Comparison of ENCODE assay signal across 10 cellular contexts in the genomic region with DNA sequence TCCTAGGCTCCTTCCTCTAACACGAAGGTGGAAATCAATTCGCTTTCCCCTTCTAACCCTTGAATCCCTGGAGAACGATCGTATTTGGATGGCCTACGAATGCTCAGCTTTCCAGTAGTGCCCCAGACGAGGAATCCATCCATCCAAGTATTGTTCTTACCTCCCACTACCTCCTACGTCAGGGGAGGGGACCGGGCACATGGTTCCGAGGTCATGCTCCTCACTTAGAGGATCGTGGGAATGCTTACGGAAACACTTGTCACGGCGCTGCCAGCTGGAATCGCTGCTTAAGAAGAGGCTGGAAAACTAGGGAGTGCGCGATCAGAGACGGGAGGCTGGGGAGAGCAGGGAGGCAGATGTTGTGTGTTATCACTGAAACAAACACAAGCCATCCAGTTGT. TPM values are rescaled to one million over a fixed set of nuclear protein-coding genes. Genes with fewer than 3 reads are reported as not detected.
DNase-seq lines count a peak whose midpoint lies in the region; ATAC-seq and TF ChIP-seq lines count a peak whose summit lies in the region.
"Had no signal": no experiment of that assay in that cellular context is flagged by ENCODE, and none has a peak within 500 bp of the region (broad histone marks: within the 10 kb centered on the region; RNA-seq: fewer than 3 reads in every experiment).

No MANE protein-coding gene starts in this region.

- H3K9ac ChIP-seq in rectal smooth muscle tissue (ENCODE audit: low read length), result no peak overlapping the region

- no peak for DNase-seq in CD4-positive, alpha-beta memory T cell
- peak in 2 of 4 donors; percentile 38 to 42 for DNase-seq in body of pancreas
- DNase-seq in right atrium auricular region (ENCODE audit: low spot score), result peak; percentile 92
- no peak for DNase-seq in foreskin melanocyte
- DNase-seq in GM10266 (ENCODE audit: extremely low spot score), result no peak
- DNase-seq: DMS79, NCI-H1694 treated with DMSO at 0.1 percent for 48 hours had no signal

- no peaks in the 10 kb centered on the region for H3K27me3 Mint-ChIP-seq in CD4-positive, alpha-beta memory T cell

- WGBS in body of pancreas, 2 donors, result 79 to 85% methylated on average over 17 of the region's 17 CpGs

- peaks cover 75 to 99% (median 87%) of the 10 kb centered on the region in 4 donors for H3K4me1 Mint-ChIP-seq in CD4-positive, alpha-beta memory T cell

- peaks cover 93% of the 10 kb centered on the region for H3K4me1 ChIP-seq in CD4-positive, alpha-beta memory T cell (ENCODE audit: insufficient read depth, low read length)
- peaks cover 58% of the 10 kb centered on the region for H3K4me1 ChIP-seq in body of pancreas
- peaks cover 0 to 99% of the 10 kb centered on the region in 2 donors for H3K4me1 ChIP-seq in right atrium auricular region
- H3K4me1 ChIP-seq in rectal smooth muscle tissue (ENCODE audit: control insufficient read depth, insufficient read depth, low read length), result peaks cover 94% of the 10 kb centered on the region

- intact Hi-C loops in CD4-positive, alpha-beta memory T cell (cut with micrococcal nuclease), result loop anchor here (5.0 kb wide), 2 partner anchors 49 to 214 kb away; a partner anchor contains a TSS
- intact Hi-C loops in body of pancreas (cut with DNase I), result no loop called here

- TF ChIP-seq CTCF in body of pancreas (IDR thresholded peaks at IDR 0.05) (no peak), right atrium auricular region (IDR thresholded peaks at IDR 0.05) (no peak), GM10266 (IDR thresholded peaks at IDR 0.05; ENCODE audit: control insufficient read depth, insufficient read depth, low read depth, missing control alignments) (no peak)

- no peaks in the 10 kb centered on the region for H3K36me3 ChIP-seq in CD4-positive, alpha-beta memory T cell (ENCODE audit: insufficient read depth, low read length)
- H3K36me3 ChIP-seq in body of pancreas (replicated peaks in 1 of 2; ENCODE audit: insufficient read depth in 1 of 2, low read depth in 2 of 2), result no peaks in the 10 kb centered on the region
- H3K36me3 ChIP-seq in right atrium auricular region, result no peaks in the 10 kb centered on the region
- H3K36me3 ChIP-seq in rectal smooth muscle tissue (ENCODE audit: control insufficient read depth, insufficient read depth, low read length), result peaks cover 3% of the 10 kb centered on the region

- TF ChIP-seq POLR2A in body of pancreas (IDR thresholded peaks at IDR 0.05), result no peak

- no peaks in the 10 kb centered on the region for H3K27me3 ChIP-seq in CD4-positive, alpha-beta memory T cell (ENCODE audit: insufficient read depth, low read length)
- no peaks in the 10 kb centered on the region for H3K27me3 ChIP-seq in body of pancreas
- H3K27me3 ChIP-seq in right atrium auricular region, result no peaks in the 10 kb centered on the region
- no peaks in the 10 kb centered on the region for H3K27me3 ChIP-seq in rectal smooth muscle tissue (ENCODE audit: control insufficient read depth, insufficient read depth, low read length)

- ATAC-seq in body of pancreas (peak; percentile 31), GM19324 (IDR thresholded peaks at IDR 0.05; ENCODE audit: low FRiP score, unreplicated experiment) (no peak), HG03196 (IDR thresholded peaks at IDR 0.05; ENCODE audit: unreplicated experiment) (no peak)

- H3K4me3 Mint-ChIP-seq in CD4-positive, alpha-beta memory T cell, result peak overlapping the region in 3 of 8 donors; percentile 4 to 33 (median 21)

- CTCF ChIA-PET in CD4-positive, alpha-beta memory T cell (lab: Charles Lee; ENCODE audit: partially characterized antibody), result interaction anchor here (1.0 to 11.3 kb wide), 8 partner anchors 10 to 214 kb away, joined by 3 to 99 read pairs (median 5); no protein-coding TSS in a partner anchor

- POLR2A ChIA-PET in CD4-positive, alpha-beta memory T cell (lab: Charles Lee; ENCODE audit: partially characterized antibody), result interaction anchor here (0.7 to 1.8 kb wide), 7 partner anchors 10 to 64 kb away, joined by 3 to 7 read pairs (median 4); no protein-coding TSS in a partner anchor

- H3K9me3 ChIP-seq in CD4-positive, alpha-beta memory T cell (ENCODE audit: control insufficient read depth in 1 of 2, low read length in 2 of 2), result no peaks in the 10 kb centered on the region
- H3K9me3 ChIP-seq in body of pancreas (no peaks in the 10 kb centered on the region), right atrium auricular region (no peaks in the 10 kb centered on the region)

- H3K4me3 ChIP-seq in CD4-positive, alpha-beta memory T cell (ENCODE audit: low read length in 2 of 2), result no peak overlapping the region
- H3K4me3 ChIP-seq in body of pancreas (no peak overlapping the region), right atrium auricular region (no peak overlapping the region), rectal smooth muscle tissue (ENCODE audit: low read length) (peak overlapping the region; percentile 14)

- peaks cover 20 to 60% of the 10 kb centered on the region in 2 donors for H3K36me3 Mint-ChIP-seq in CD4-positive, alpha-beta memory T cell

- H3K27ac Mint-ChIP-seq in CD4-positive, alpha-beta memory T cell, result peak overlapping the region; percentile 68 to 94 (median 81)

- no peaks in the 10 kb centered on the region for H3K9me3 Mint-ChIP-seq in CD4-positive, alpha-beta memory T cell

- H3K27ac ChIP-seq in CD4-positive, alpha-beta memory T cell (ENCODE audit: low read depth, low read length), result no peak overlapping the region
- peak overlapping the region in 3 of 4 donors; percentile 5 to 70 (median 34) for H3K27ac ChIP-seq in body of pancreas
- H3K27ac ChIP-seq in right atrium auricular region, result peak overlapping the region; percentile 86 to 90
- peak overlapping the region; percentile 83 for H3K27ac ChIP-seq in rectal smooth muscle tissue (ENCODE audit: low read depth, low read length)

RNA-seq across cellular contexts. Expression of a gene that starts 47.4 kb away (rescaled TPM):
- total RNA-seq in CD4-positive, alpha-beta memory T cell, result 100 to 1,000 TPM; 244 to 255 TPM
- 100 to 1,000 TPM; 436 to 602 TPM for polyA plus RNA-seq in CD4-positive, alpha-beta memory T cell
- total RNA-seq in body of pancreas (10 to 100 TPM; 35.5 to 54.1 TPM), right atrium auricular region (100 to 1,000 TPM in 1 of 2 donors, 10 to 100 TPM in 1; 87.8 to 122 TPM)
